In the genomic region with DNA sequence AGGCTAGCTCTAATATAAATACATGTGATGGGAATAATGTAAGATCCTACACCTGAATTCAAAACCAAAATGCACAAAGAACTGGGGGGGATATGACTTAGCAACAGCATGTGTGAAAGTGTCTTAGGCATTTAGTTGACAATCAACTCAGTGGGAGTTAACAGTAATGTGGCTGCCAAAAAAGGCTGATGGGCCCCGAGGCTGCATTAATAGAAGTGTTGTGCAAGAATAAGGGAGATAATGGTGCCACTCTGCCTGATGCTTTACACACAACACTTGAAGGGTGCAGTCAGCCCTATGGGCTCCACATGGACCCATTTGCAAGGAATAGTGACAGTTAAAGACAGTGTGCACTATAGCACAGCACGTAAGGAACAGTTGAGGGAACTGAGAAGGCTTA, we compare ENCODE assay signal across 1 cellular context.
TF ChIP-seq lines count a peak whose summit lies in the region.

No MANE protein-coding gene starts in this region.

TF ChIP-seq in neural cell, 6 proteins besides CTCF, POLR2A, EP300 and RAD21 (continued from another document):
- TF ChIP-seq EZH2 (IDR thresholded peaks at IDR 0.05; ENCODE audit: borderline replicate concordance, insufficient read depth, low read length, poor library complexity, severe bottlenecking) (no peak), TAF1 (IDR thresholded peaks at IDR 0.05; ENCODE audit: low read depth) (no peak), MXI1 (conservative IDR thresholded peaks at IDR 0.05; ENCODE audit: poor library complexity, severe bottlenecking) (peak; percentile 40), POLR2AphosphoS5 (IDR thresholded peaks at IDR 0.05) (peak; percentile 82)
- TF ChIP-seq, protein P1, sequence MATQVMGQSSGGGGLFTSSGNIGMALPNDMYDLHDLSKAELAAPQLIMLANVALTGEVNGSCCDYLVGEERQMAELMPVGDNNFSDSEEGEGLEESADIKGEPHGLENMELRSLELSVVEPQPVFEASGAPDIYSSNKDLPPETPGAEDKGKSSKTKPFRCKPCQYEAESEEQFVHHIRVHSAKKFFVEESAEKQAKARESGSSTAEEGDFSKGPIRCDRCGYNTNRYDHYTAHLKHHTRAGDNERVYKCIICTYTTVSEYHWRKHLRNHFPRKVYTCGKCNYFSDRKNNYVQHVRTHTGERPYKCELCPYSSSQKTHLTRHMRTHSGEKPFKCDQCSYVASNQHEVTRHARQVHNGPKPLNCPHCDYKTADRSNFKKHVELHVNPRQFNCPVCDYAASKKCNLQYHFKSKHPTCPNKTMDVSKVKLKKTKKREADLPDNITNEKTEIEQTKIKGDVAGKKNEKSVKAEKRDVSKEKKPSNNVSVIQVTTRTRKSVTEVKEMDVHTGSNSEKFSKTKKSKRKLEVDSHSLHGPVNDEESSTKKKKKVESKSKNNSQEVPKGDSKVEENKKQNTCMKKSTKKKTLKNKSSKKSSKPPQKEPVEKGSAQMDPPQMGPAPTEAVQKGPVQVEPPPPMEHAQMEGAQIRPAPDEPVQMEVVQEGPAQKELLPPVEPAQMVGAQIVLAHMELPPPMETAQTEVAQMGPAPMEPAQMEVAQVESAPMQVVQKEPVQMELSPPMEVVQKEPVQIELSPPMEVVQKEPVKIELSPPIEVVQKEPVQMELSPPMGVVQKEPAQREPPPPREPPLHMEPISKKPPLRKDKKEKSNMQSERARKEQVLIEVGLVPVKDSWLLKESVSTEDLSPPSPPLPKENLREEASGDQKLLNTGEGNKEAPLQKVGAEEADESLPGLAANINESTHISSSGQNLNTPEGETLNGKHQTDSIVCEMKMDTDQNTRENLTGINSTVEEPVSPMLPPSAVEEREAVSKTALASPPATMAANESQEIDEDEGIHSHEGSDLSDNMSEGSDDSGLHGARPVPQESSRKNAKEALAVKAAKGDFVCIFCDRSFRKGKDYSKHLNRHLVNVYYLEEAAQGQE (IDR thresholded peaks at IDR 0.05; ENCODE audit: borderline replicate concordance), result peak; percentile 32
